2 cellular contexts compared by ENCODE assay signal in the genomic region with DNA sequence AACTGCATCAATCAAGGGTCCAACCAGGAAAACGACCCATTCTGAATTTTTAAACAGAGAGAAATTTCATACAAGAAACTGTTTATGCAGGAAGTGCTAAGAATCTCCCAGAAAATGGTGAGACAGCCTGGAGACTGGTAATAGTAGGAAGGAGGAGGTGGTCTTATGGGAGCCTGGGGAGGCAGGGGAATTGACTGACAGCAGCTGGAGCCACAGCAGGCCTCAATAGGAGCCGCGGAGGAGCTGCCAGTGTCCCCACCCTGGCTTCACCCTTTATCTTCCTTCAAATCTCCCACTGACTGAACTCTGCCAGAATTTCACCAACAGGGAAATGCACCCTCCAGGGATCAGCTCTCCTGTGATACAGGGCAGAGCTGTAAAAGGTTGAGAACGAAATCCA.
TF ChIP-seq lines count a peak whose summit lies in the region.

No MANE protein-coding gene starts in this region.

TF ChIP-seq in SK-N-SH, 30 proteins besides CTCF, POLR2A, EP300 and RAD21 (continued from another document):
- TF ChIP-seq, protein P1, sequence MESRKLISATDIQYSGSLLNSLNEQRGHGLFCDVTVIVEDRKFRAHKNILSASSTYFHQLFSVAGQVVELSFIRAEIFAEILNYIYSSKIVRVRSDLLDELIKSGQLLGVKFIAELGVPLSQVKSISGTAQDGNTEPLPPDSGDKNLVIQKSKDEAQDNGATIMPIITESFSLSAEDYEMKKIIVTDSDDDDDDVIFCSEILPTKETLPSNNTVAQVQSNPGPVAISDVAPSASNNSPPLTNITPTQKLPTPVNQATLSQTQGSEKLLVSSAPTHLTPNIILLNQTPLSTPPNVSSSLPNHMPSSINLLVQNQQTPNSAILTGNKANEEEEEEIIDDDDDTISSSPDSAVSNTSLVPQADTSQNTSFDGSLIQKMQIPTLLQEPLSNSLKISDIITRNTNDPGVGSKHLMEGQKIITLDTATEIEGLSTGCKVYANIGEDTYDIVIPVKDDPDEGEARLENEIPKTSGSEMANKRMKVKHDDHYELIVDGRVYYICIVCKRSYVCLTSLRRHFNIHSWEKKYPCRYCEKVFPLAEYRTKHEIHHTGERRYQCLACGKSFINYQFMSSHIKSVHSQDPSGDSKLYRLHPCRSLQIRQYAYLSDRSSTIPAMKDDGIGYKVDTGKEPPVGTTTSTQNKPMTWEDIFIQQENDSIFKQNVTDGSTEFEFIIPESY (IDR thresholded peaks at IDR 0.05; ENCODE audit: borderline replicate concordance, low read depth) = no peak
- TF ChIP-seq NFIC (IDR thresholded peaks at IDR 0.05; ENCODE audit: borderline replicate concordance) = no peak
- no peak for TF ChIP-seq GABPA (IDR thresholded peaks at IDR 0.05; ENCODE audit: low read depth)
- no peak for TF ChIP-seq SMC3 (IDR thresholded peaks at IDR 0.05; ENCODE audit: low read depth, low read length)
- TF ChIP-seq PBX3 (IDR thresholded peaks at IDR 0.05) = no peak
- TF ChIP-seq MXI1 (IDR thresholded peaks at IDR 0.05; ENCODE audit: low read depth, low read length) = no peak
- no peak for TF ChIP-seq ELF1 (IDR thresholded peaks at IDR 0.05)
- TF ChIP-seq, protein P2, sequence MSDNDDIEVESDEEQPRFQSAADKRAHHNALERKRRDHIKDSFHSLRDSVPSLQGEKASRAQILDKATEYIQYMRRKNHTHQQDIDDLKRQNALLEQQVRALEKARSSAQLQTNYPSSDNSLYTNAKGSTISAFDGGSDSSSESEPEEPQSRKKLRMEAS (IDR thresholded peaks at IDR 0.05; ENCODE audit: low read depth) = no peak
- no peak for TF ChIP-seq POLR2AphosphoS5 (IDR thresholded peaks at IDR 0.05; ENCODE audit: low read depth, low read length)
- TF ChIP-seq YY1 (IDR thresholded peaks at IDR 0.05; ENCODE audit: low read depth) = no peak
- TF ChIP-seq, protein P3, sequence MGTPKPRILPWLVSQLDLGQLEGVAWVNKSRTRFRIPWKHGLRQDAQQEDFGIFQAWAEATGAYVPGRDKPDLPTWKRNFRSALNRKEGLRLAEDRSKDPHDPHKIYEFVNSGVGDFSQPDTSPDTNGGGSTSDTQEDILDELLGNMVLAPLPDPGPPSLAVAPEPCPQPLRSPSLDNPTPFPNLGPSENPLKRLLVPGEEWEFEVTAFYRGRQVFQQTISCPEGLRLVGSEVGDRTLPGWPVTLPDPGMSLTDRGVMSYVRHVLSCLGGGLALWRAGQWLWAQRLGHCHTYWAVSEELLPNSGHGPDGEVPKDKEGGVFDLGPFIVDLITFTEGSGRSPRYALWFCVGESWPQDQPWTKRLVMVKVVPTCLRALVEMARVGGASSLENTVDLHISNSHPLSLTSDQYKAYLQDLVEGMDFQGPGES (IDR thresholded peaks at IDR 0.05; ENCODE audit: low read depth, low read length) = no peak
- TF ChIP-seq MEF2A (IDR thresholded peaks at IDR 0.05; ENCODE audit: borderline replicate concordance, low read depth) = no peak
- TF ChIP-seq RXRA (IDR thresholded peaks at IDR 0.05; ENCODE audit: borderline replicate concordance, low read depth) = no peak
- no peak for TF ChIP-seq NRF1 (IDR thresholded peaks at IDR 0.05; ENCODE audit: low read depth, low read length)
- TF ChIP-seq GATA2 (CRISPR knock-in tag; IDR thresholded peaks at IDR 0.05) = no peak

TF ChIP-seq in SK-N-SH treated with all-trans-retinoic acid at 6 μM for 48 hours, 23 proteins besides CTCF, POLR2A, EP300 and RAD21 (continued from another document):
- no peak for TF ChIP-seq TCF4 (CRISPR knock-in tag; IDR thresholded peaks at IDR 0.05; ENCODE audit: borderline replicate concordance)
